ENCODE assay signal across 1 cellular context in genomic region chr22:49944399-49944891, GRCh38.
TF ChIP-seq lines count a peak whose summit lies in the region.

No MANE protein-coding gene starts in this region.

TF ChIP-seq in HCT116, 20 proteins besides CTCF, POLR2A, EP300 and RAD21:
- no peak for TF ChIP-seq EZH2 (IDR thresholded peaks at IDR 0.05)
- TF ChIP-seq, protein P1, sequence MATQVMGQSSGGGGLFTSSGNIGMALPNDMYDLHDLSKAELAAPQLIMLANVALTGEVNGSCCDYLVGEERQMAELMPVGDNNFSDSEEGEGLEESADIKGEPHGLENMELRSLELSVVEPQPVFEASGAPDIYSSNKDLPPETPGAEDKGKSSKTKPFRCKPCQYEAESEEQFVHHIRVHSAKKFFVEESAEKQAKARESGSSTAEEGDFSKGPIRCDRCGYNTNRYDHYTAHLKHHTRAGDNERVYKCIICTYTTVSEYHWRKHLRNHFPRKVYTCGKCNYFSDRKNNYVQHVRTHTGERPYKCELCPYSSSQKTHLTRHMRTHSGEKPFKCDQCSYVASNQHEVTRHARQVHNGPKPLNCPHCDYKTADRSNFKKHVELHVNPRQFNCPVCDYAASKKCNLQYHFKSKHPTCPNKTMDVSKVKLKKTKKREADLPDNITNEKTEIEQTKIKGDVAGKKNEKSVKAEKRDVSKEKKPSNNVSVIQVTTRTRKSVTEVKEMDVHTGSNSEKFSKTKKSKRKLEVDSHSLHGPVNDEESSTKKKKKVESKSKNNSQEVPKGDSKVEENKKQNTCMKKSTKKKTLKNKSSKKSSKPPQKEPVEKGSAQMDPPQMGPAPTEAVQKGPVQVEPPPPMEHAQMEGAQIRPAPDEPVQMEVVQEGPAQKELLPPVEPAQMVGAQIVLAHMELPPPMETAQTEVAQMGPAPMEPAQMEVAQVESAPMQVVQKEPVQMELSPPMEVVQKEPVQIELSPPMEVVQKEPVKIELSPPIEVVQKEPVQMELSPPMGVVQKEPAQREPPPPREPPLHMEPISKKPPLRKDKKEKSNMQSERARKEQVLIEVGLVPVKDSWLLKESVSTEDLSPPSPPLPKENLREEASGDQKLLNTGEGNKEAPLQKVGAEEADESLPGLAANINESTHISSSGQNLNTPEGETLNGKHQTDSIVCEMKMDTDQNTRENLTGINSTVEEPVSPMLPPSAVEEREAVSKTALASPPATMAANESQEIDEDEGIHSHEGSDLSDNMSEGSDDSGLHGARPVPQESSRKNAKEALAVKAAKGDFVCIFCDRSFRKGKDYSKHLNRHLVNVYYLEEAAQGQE (IDR thresholded peaks at IDR 0.05; ENCODE audit: low read depth), result no peak
- no peak for TF ChIP-seq EGR1 (IDR thresholded peaks at IDR 0.05; ENCODE audit: low read depth)
- TF ChIP-seq POLR2AphosphoS5 (IDR thresholded peaks at IDR 0.05; ENCODE audit: low read depth, low read length), result no peak
